In the genomic region with DNA sequence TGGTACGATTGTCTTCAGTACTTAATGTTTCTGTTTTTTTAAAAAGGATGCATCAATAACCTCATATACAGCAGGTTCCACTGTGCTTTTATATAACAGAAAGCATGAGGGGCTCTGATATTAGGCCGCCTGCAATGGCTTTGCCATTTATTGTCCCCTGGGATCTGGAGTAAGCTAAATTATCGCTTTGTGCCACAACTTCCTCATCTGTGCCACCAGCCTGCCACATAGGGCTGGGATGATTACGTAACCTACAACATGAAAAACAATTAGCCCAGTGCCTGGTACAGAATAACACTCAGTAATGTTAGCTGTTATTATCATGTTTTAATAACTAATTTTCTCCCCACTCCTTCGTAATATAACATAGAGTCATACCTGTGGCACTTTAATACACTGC, we compare ENCODE assay signal across 1 cellular context.
TF ChIP-seq lines count a peak whose summit lies in the region.

No MANE protein-coding gene starts in this region.

TF ChIP-seq in K562, 482 proteins besides CTCF, POLR2A, EP300 and RAD21 (continued from another document):
- TF ChIP-seq, protein P1, sequence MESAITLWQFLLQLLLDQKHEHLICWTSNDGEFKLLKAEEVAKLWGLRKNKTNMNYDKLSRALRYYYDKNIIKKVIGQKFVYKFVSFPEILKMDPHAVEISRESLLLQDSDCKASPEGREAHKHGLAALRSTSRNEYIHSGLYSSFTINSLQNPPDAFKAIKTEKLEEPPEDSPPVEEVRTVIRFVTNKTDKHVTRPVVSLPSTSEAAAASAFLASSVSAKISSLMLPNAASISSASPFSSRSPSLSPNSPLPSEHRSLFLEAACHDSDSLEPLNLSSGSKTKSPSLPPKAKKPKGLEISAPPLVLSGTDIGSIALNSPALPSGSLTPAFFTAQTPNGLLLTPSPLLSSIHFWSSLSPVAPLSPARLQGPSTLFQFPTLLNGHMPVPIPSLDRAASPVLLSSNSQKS (CRISPR knock-in tag; IDR thresholded peaks at IDR 0.05), result no peak
- TF ChIP-seq BCOR (IDR thresholded peaks at IDR 0.05), result no peak
